ENCODE assay signal across 21 cellular contexts in the genomic region with DNA sequence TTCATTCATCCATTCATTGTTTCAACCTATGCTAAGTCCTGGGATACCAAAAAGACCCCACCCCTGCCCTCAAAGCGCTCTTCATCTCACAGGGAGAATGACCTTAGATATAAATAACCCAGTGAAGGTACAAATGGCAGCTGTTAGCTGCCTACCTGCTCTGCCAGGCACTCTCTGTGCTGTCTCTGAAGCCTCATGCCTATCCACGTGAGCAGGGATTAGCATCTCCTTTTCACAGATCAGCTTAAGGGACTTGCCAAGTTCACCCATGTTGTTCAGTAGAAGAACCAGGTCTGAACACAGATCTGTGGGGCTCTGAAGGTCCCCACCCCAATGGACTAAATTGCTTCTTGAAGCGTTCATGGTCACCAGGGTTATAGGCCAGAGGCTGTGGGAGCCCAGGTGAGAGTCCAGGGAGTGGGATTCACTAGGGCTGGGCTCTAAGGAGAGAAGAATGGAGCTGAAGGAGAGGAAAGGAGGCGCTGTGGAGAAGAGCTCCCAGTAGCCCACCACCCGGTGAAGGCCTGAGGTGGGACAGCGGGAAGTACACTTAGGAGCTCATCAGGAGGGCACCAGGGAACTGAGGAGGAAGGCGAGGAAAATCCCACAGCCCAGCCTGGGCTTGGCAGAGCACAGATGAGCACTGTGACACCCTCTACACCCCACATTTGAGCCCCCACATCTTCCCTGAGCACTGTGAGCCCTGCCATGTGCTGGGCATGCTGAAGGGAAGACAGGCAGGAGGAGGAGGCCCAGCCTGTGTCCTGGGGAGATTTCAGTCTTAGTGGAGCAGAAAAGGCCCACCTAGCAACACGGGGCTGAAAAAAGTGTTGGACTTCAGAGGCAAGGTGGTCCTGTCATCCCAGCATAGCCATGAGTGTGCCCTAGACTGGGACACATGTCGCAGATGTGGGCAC. TPM values are rescaled to one million over a fixed set of nuclear protein-coding genes. Genes with fewer than 3 reads are reported as not detected.
"Had no signal": no experiment of that assay in that cellular context is flagged by ENCODE, and none has a peak within 500 bp of the region (broad histone marks: within the 10 kb centered on the region; RNA-seq: fewer than 3 reads in every experiment).

No MANE protein-coding gene starts in this region.

- H3K36me3 ChIP-seq: left lung, transverse colon, uterus had no signal

- ATAC-seq: T-cell had no signal

- H3K36me3 Mint-ChIP-seq: activated naive CD8-positive, alpha-beta T cell treated with anti-CD3 and anti-CD28 coated beads, Interleukin-2, amount 10 ng/mL, durations not matched to agents 7 days and 5 days; stimulated activated effector memory CD8-positive, alpha-beta T cell treated with anti-CD3 and anti-CD28 coated beads, Interleukin-12 subunit alpha, Interleukin-12 subunit beta, amount 100 ng/mL, for 72 hours; T-cell had no signal

- H3K27ac Mint-ChIP-seq: activated naive CD4-positive, alpha-beta T cell treated with anti-CD3 and anti-CD28 coated beads for 36 hours; activated naive CD8-positive, alpha-beta T cell treated with anti-CD3 and anti-CD28 coated beads, Interleukin-2, amount 10 ng/mL, durations not matched to agents 7 days and 5 days; stimulated activated effector memory CD8-positive, alpha-beta T cell treated with anti-CD3 and anti-CD28 coated beads, Interleukin-12 subunit alpha, Interleukin-12 subunit beta, amount 100 ng/mL, for 72 hours; T-cell; T-helper 2 cell treated with Interferon-gamma antibody and Interleukin-4, amounts not matched to agents 5 μg/mL and 100 μg/mL, for 36 hours had no signal

- H3K9me3 Mint-ChIP-seq: activated naive CD4-positive, alpha-beta T cell treated with anti-CD3 and anti-CD28 coated beads for 36 hours; activated naive CD8-positive, alpha-beta T cell treated with anti-CD3 and anti-CD28 coated beads, Interleukin-2, amount 10 ng/mL, durations not matched to agents 7 days and 5 days; nephron; stimulated activated effector memory CD8-positive, alpha-beta T cell treated with anti-CD3 and anti-CD28 coated beads, Interleukin-12 subunit alpha, Interleukin-12 subunit beta, amount 100 ng/mL, for 72 hours; T-cell; T-helper 2 cell treated with Interferon-gamma antibody and Interleukin-4, amounts not matched to agents 5 μg/mL and 100 μg/mL, for 36 hours had no signal

- H3K4me3 ChIP-seq: left lung, transverse colon, uterus had no signal

- DNase-seq: activated CD4-positive, alpha-beta T cell treated with anti-CD3 and anti-CD28 coated beads for 1 hour; activated naive CD8-positive, alpha-beta T cell treated with anti-CD3 and anti-CD28 coated beads, Interleukin-2, amount 10 ng/mL, durations not matched to agents 7 days and 5 days; amygdala; effector CD4-positive, alpha-beta T cell; foreskin fibroblast; kidney; left lung; T-cell; uterus had no signal

- H3K27ac ChIP-seq: left lung, parathyroid adenoma, transverse colon, uterus had no signal

- H3K9me3 ChIP-seq: left lung, transverse colon, uterus had no signal

- H3K27me3 ChIP-seq: left lung, transverse colon, uterus had no signal

- H3K4me1 ChIP-seq: left lung, parathyroid adenoma, transverse colon, uterus had no signal

- H3K4me3 Mint-ChIP-seq: activated naive CD4-positive, alpha-beta T cell treated with anti-CD3 and anti-CD28 coated beads for 36 hours; activated naive CD8-positive, alpha-beta T cell treated with anti-CD3 and anti-CD28 coated beads, Interleukin-2, amount 10 ng/mL, durations not matched to agents 7 days and 5 days; nephron; stimulated activated effector memory CD8-positive, alpha-beta T cell treated with anti-CD3 and anti-CD28 coated beads, Interleukin-12 subunit alpha, Interleukin-12 subunit beta, amount 100 ng/mL, for 72 hours; T-cell; T-helper 2 cell treated with Interferon-gamma antibody and Interleukin-4, amounts not matched to agents 5 μg/mL and 100 μg/mL, for 36 hours had no signal

- H3K4me1 Mint-ChIP-seq: activated naive CD8-positive, alpha-beta T cell treated with anti-CD3 and anti-CD28 coated beads, Interleukin-2, amount 10 ng/mL, durations not matched to agents 7 days and 5 days; stimulated activated effector memory CD8-positive, alpha-beta T cell treated with anti-CD3 and anti-CD28 coated beads, Interleukin-12 subunit alpha, Interleukin-12 subunit beta, amount 100 ng/mL, for 72 hours; T-cell had no signal

RNA-seq across cellular contexts. Expression of a gene that starts 20.4 kb away (rescaled TPM):
- total RNA-seq: activated naive CD4-positive, alpha-beta T cell treated with anti-CD3 and anti-CD28 coated beads for 36 hours; activated naive CD8-positive, alpha-beta T cell treated with anti-CD3 and anti-CD28 coated beads, Interleukin-2, amount 10 ng/mL, durations not matched to agents 7 days and 5 days had no signal

RNA-seq across cellular contexts. Expression of a gene that starts 42.9 kb away (rescaled TPM):
- total RNA-seq: activated naive CD4-positive, alpha-beta T cell treated with anti-CD3 and anti-CD28 coated beads for 36 hours; activated naive CD8-positive, alpha-beta T cell treated with anti-CD3 and anti-CD28 coated beads, Interleukin-2, amount 10 ng/mL, durations not matched to agents 7 days and 5 days; cerebellum; epithelial cell of proximal tubule; fibroblast of lung; kidney; renal cortical epithelial cell; sciatic nerve; T-cell; temporal lobe; uterus had no signal
